ENCODE assay signal across 17 cellular contexts in genomic region chr3:133509482-133509881, GRCh38.
"Had no signal": no experiment of that assay in that cellular context is flagged by ENCODE, and none has a peak within 500 bp of the region (broad histone marks: within the 10 kb centered on the region; RNA-seq: fewer than 3 reads in every experiment).

No MANE protein-coding gene starts in this region.

- H2AFZ ChIP-seq: parathyroid adenoma had no signal

- DNase-seq: activated CD4-positive, alpha-beta T cell treated with anti-CD3 and anti-CD28 coated beads for 36 hours; activated CD4-positive, CD25-positive, alpha-beta regulatory T cell; activated naive CD4-positive, alpha-beta T cell; activated T-cell treated with anti-CD3 and anti-CD28 coated beads for 4 hours; activated T-cell treated with anti-CD3 and anti-CD28 coated beads, Interleukin-2, amount 50 U/mL, for 72 hours; amniotic stem cell; brain microvascular endothelial cell; central memory CD4-positive, alpha-beta T cell; glutamatergic neuron; islet precursor cell; left ventricle myocardium superior; naive B cell; psoas muscle; stimulated activated CD4-positive, alpha-beta T cell treated with anti-CD3 and anti-CD28 coated beads, Interleukin-15, amount 100 ng/mL, for 24 hours; stimulated activated naive CD4-positive, alpha-beta T cell; transverse colon had no signal

- H3K27ac ChIP-seq: brain microvascular endothelial cell, parathyroid adenoma, psoas muscle, transverse colon had no signal

- H3K27me3 ChIP-seq: brain microvascular endothelial cell, transverse colon had no signal

- ATAC-seq: activated CD4-positive, alpha-beta T cell treated with anti-CD3 and anti-CD28 coated beads for 36 hours; activated T-cell treated with anti-CD3 and anti-CD28 coated beads, Interleukin-2, amount 50 U/mL, for 72 hours; left ventricle myocardium superior; psoas muscle had no signal

- H3K9ac ChIP-seq: parathyroid adenoma had no signal

- H3K36me3 ChIP-seq: brain microvascular endothelial cell, transverse colon had no signal

- H3K4me1 ChIP-seq: psoas muscle had no signal

- H3K4me3 ChIP-seq: psoas muscle, transverse colon had no signal

- H3K79me2 ChIP-seq: parathyroid adenoma had no signal

- H3K9me3 ChIP-seq: psoas muscle, transverse colon had no signal
